1 cellular context compared by ENCODE assay signal in genomic region chr3:34387831-34388564, GRCh38.
TF ChIP-seq lines count a peak whose summit lies in the region.

No MANE protein-coding gene starts in this region.

TF ChIP-seq in GM23338, 12 proteins besides CTCF, POLR2A, EP300 and RAD21 (continued from another document):
- TF ChIP-seq ZNF462 (CRISPR knock-in tag; IDR thresholded peaks at IDR 0.05) = peak; percentile 62; the same call in 1 of the 2 replicates
